Comparison of ENCODE assay signal across 9 cellular contexts in the genomic region with DNA sequence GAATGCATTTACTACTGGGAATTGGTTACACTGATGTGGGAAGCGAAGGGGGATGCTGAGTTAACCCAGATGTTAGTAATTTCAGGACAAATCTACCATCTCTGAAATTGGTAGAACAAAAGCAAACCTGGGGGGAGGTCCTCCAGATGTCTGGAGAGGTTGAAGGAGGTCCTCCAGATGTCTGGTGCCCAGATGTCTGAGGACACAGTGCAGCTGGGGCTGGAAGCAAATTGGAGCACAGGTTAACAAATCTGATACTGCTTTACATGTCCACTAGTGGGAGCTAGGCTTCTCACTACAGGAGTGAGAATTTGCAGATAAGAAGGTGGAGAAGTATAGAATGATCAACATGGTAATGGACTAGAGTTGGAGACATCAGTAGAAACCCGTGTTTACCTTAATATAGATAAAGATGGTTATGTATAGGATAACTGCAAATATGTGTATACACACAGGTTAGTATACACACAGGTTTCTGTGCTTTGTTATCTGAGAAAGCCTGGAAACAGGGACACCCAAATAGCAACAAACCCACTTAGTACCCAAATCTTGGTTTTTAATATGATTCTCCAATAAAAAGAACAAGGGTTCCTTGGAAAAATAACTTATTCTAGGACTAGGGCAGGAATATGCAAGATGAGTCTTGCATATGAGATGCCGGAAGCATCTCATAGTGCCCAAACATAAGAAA.
DNase-seq lines count a peak whose midpoint lies in the region; ATAC-seq, FAIRE-seq and TF ChIP-seq lines count a peak whose summit lies in the region.
"Had no signal": no experiment of that assay in that cellular context is flagged by ENCODE, and none has a peak within 500 bp of the region (broad histone marks: within the 10 kb centered on the region; RNA-seq: fewer than 3 reads in every experiment).

No MANE protein-coding gene starts in this region.

- peaks cover 6% of the 10 kb centered on the region; the same call in 1 of the 2 replicates for H3K9me3 Mint-ChIP-seq in HFFc6
- no peaks in the 10 kb centered on the region for H3K9me3 Mint-ChIP-seq in activated T-helper 17 cell treated with anti-CD3 and anti-CD28 coated beads, Interleukin-2, amount 50 U/mL, for 72 hours
- H3K9me3 Mint-ChIP-seq: memory B cell had no signal

- no peaks in the 10 kb centered on the region for H3K9me3 ChIP-seq in RWPE2 (ENCODE audit: severe bottlenecking)
- H3K9me3 ChIP-seq in mucosa of descending colon = no peaks in the 10 kb centered on the region

- no peak overlapping the region for H3K27ac Mint-ChIP-seq in HFFc6
- H3K27ac Mint-ChIP-seq in activated T-helper 17 cell treated with anti-CD3 and anti-CD28 coated beads, Interleukin-2, amount 50 U/mL, for 72 hours = no peak overlapping the region
- H3K27ac Mint-ChIP-seq: memory B cell had no signal

- no peaks in the 10 kb centered on the region for H3K4me1 Mint-ChIP-seq in HFFc6 (ENCODE audit: low read depth)
- H3K4me1 Mint-ChIP-seq in activated T-helper 17 cell treated with anti-CD3 and anti-CD28 coated beads, Interleukin-2, amount 50 U/mL, for 72 hours = no peaks in the 10 kb centered on the region
- H3K4me1 Mint-ChIP-seq: memory B cell had no signal

- intact Hi-C loops in mucosa of descending colon (cut with DNase I, micrococcal nuclease) = no loop called here

- FAIRE-seq in HTR-8/SVneo (lab: Jason Lieb, UNC) = no peak

- peak; percentile 57 for TF ChIP-seq CTCF in GM12864 (IDR thresholded peaks at IDR 0.05; ENCODE audit: low read depth, low read length, missing control alignments)
- peak; percentile 61; the same call in 1 of the 2 replicates for TF ChIP-seq CTCF in HFFc6 (IDR thresholded peaks at IDR 0.05)
- peak; percentile 57 for TF ChIP-seq CTCF in RWPE2 (IDR thresholded peaks at IDR 0.05; ENCODE audit: poor library complexity, severe bottlenecking)
- TF ChIP-seq CTCF in mucosa of descending colon (IDR thresholded peaks at IDR 0.05) = no peak

- H3K27ac ChIP-seq in RWPE2 (ENCODE audit: poor library complexity, severe bottlenecking) = no peak overlapping the region

- ATAC-seq in RWPE2 (ENCODE audit: low read depth) (no peak), left lobe of liver (peak; percentile 77), mucosa of descending colon (no peak)
- ATAC-seq in activated T-helper 17 cell treated with anti-CD3 and anti-CD28 coated beads, Interleukin-2, amount 50 U/mL, for 72 hours (replicated peaks) = no peak

- H3K27me3 ChIP-seq in RWPE2 (ENCODE audit: insufficient read depth, poor library complexity, severe bottlenecking) = no peaks in the 10 kb centered on the region

- no peaks in the 10 kb centered on the region for H3K27me3 Mint-ChIP-seq in HFFc6 (ENCODE audit: insufficient read depth)
- no peaks in the 10 kb centered on the region for H3K27me3 Mint-ChIP-seq in activated T-helper 17 cell treated with anti-CD3 and anti-CD28 coated beads, Interleukin-2, amount 50 U/mL, for 72 hours
- H3K27me3 Mint-ChIP-seq: memory B cell had no signal

- no peak for DNase-seq in GM12864 (ENCODE audit: low read depth)
- no peak for DNase-seq in HFFc6
- no peak for DNase-seq in RWPE2 (ENCODE audit: low spot score)
- DNase-seq in left lobe of liver (ENCODE audit: low spot score) = no peak
- DNase-seq in HTR-8/SVneo (ENCODE audit: insufficient read length, low spot score) = no peak
- DNase-seq in stimulated activated CD4-positive, alpha-beta T cell treated with anti-CD3 and anti-CD28 coated beads, Interleukin-4, amount 100 ng/mL, for 4 hours = no peak
- no peak for DNase-seq in mucosa of descending colon

- no peaks in the 10 kb centered on the region for H3K4me1 ChIP-seq in RWPE2 (ENCODE audit: insufficient read depth, poor library complexity, severe bottlenecking)
- no peaks in the 10 kb centered on the region for H3K4me1 ChIP-seq in mucosa of descending colon (ENCODE audit: low read depth)

- no peaks in the 10 kb centered on the region for H3K36me3 Mint-ChIP-seq in HFFc6 (ENCODE audit: low read depth)
- H3K36me3 Mint-ChIP-seq in activated T-helper 17 cell treated with anti-CD3 and anti-CD28 coated beads, Interleukin-2, amount 50 U/mL, for 72 hours (ENCODE audit: low read depth) = no peaks in the 10 kb centered on the region
- H3K36me3 Mint-ChIP-seq: memory B cell had no signal

- no peaks in the 10 kb centered on the region for H3K36me3 ChIP-seq in RWPE2 (ENCODE audit: low read depth)
- no peaks in the 10 kb centered on the region for H3K36me3 ChIP-seq in mucosa of descending colon (ENCODE audit: low read depth)

- no peak overlapping the region for H3K4me3 ChIP-seq in GM12864 (ENCODE audit: low read depth, low read length)
- H3K4me3 ChIP-seq in RWPE2 (ENCODE audit: severe bottlenecking) = no peak overlapping the region
- H3K4me3 ChIP-seq in mucosa of descending colon = no peak overlapping the region

- H3K4me3 Mint-ChIP-seq in HFFc6 = no peak overlapping the region
- H3K4me3 Mint-ChIP-seq in activated T-helper 17 cell treated with anti-CD3 and anti-CD28 coated beads, Interleukin-2, amount 50 U/mL, for 72 hours = no peak overlapping the region
- H3K4me3 Mint-ChIP-seq: memory B cell had no signal
